In the genomic region with DNA sequence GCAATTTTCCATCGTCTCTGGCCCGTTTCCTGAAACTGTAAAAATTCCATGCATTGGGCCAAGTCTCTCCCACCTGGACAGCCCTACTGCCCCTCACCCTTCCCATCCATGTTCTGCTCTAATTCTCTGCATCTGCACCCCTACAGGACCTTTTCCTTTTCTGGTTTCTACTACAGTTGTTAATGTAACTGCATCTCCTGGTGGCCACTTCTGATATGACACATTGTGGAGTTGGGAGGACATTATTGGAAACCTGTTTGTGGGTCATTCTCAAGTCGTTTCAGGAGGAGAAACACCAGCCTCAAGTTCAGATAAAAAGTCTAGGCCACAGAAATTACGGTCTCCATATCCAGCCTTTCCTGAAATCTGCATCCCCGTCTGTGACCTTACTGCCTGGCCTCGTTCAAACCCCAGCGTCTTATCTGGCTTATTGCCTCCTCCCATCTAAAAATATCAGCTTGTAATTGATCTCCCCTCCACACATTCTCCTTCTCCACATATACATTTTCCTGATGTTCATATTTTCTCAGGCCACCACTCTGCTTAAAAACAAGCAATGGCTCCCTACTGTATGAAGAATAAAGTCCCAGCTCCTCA, we compare ENCODE assay signal across 8 cellular contexts. TPM values are rescaled to one million over a fixed set of nuclear protein-coding genes. Genes with fewer than 3 reads are reported as not detected.
DNase-seq lines count a peak whose midpoint lies in the region; ATAC-seq and TF ChIP-seq lines count a peak whose summit lies in the region.

No MANE protein-coding gene starts in this region.

- peaks cover 4% of the 10 kb centered on the region for H3K9me3 ChIP-seq in endodermal cell (ENCODE audit: control insufficient read depth, low read length)

- 79 to 83% methylated on average over 7 of the region's 7 CpGs for WGBS in endodermal cell (ENCODE audit: insufficient coverage in 1 of 2, insufficient read length in 1 of 2), 2 experiments

- H3K4me3 ChIP-seq in endodermal cell (ENCODE audit: low read length) = no peak overlapping the region

- no peaks in the 10 kb centered on the region for H3K27me3 ChIP-seq in endodermal cell (ENCODE audit: control insufficient read depth, insufficient read depth, low read length, poor library complexity, severe bottlenecking)

- no peak overlapping the region for H3K4me3 Mint-ChIP-seq in endodermal cell

- H3K9me3 Mint-ChIP-seq in endodermal cell = peaks cover 20% of the 10 kb centered on the region

- DNase-seq in NOMO-1 (lab: John Stamatoyannopoulos, UW; ENCODE audit: unreplicated experiment in 2 of 2) (peak; percentile 5 to 38), NOMO-1 treated with dmso at 0.1 percent for 144 hours (lab: John Stamatoyannopoulos, UW; ENCODE audit: unreplicated experiment) (no peak), SW480 (ENCODE audit: low spot score) (peak; percentile 77), endodermal cell (peak; percentile 91), mucosa of gallbladder (ENCODE audit: low spot score) (peak; percentile 41)

- ATAC-seq in HG03159 (IDR thresholded peaks at IDR 0.05; ENCODE audit: unreplicated experiment) (peak; percentile 76), HG03139 (IDR thresholded peaks at IDR 0.05; ENCODE audit: unreplicated experiment) (no peak)
- no peak for ATAC-seq in activated CD4-positive, CD25-positive, alpha-beta regulatory T cell treated with anti-CD3 and anti-CD28 coated beads, Interleukin-2, amount 50 U/mL, for 24 hours

- H3K36me3 Mint-ChIP-seq in endodermal cell (ENCODE audit: low read depth) = no peaks in the 10 kb centered on the region

- H3K36me3 ChIP-seq in endodermal cell (ENCODE audit: control insufficient read depth, insufficient read depth, low read length) = no peaks in the 10 kb centered on the region

- no peak overlapping the region for H3K27ac Mint-ChIP-seq in endodermal cell

- H3K9ac ChIP-seq in endodermal cell (ENCODE audit: extremely low read depth, low read length, poor library complexity, severe bottlenecking) = no peak overlapping the region

- no peaks in the 10 kb centered on the region for H3K27me3 Mint-ChIP-seq in endodermal cell (ENCODE audit: insufficient read depth)

- no peak overlapping the region for H3K27ac ChIP-seq in endodermal cell (ENCODE audit: low read depth, low read length)

- no peaks in the 10 kb centered on the region for H3K4me1 ChIP-seq in endodermal cell (ENCODE audit: control insufficient read depth, insufficient read depth, low read length)

- peak; percentile 96 for TF ChIP-seq CTCF in endodermal cell (conservative IDR thresholded peaks at IDR 0.05)

- H3K4me1 Mint-ChIP-seq in endodermal cell = peaks cover 10% of the 10 kb centered on the region

RNA-seq across cellular contexts. Expression of a gene that starts 37.6 kb away (rescaled TPM):
- total RNA-seq in endodermal cell (under 1 TPM; 0.58 to 0.59 TPM), mucosa of gallbladder (66.0 TPM)
- polyA plus RNA-seq in endodermal cell (2013, experiment 1 of 2) = 8.4 TPM
- 11.8 TPM for polyA plus RNA-seq in endodermal cell (2013, experiment 2 of 2)

Comparison
In these comparisons a context has a peak if more than half of its experiments do, and no peak if none do; other contexts are left out.
1. RNA of a gene that starts 37.6 kb away (total RNA-seq): 66.0 TPM in mucosa of gallbladder (single experiment); 0.58 to 0.59 TPM in endodermal cell; every median in the first group is over 10 times any median in the second.